8 cellular contexts compared by ENCODE assay signal in the genomic region with DNA sequence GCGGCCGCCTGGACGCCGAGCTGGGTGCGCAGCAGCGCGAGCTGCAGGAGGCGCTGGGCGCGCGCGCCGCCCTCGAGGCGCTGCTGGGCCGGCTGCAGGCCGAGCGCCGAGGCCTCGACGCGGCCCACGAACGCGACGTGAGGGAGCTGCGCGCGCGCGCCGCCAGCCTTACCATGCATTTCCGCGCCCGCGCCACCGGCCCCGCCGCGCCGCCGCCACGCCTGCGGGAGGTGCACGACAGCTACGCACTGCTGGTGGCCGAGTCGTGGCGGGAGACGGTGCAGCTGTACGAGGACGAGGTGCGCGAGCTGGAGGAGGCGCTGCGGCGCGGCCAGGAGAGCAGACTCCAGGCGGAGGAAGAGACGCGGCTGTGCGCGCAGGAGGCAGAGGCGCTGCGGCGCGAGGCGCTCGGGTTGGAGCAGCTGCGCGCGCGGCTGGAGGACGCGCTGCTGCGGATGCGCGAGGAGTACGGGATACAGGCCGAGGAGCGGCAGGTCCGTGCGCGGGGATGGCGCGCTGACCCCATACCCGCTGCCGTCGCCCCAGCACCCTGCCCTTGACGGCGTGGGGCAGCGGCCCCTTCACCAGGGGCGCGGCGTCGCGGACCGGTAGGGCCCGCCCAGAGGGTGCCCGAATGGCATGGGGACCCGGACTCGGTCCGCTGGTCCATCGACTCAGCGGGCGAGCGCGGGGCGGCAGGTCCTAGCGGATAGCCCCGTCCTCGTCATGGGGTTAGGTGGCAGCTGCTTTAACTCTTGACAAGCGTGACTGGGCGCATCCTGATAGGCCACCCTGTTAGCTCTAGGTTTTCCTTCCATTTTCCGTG. TPM values are rescaled to one million over a fixed set of nuclear protein-coding genes. Genes with fewer than 3 reads are reported as not detected.
A peak's percentile ranks its signal among the peaks of the same experiment; 100 is the strongest.
DNase-seq lines count a peak whose midpoint lies in the region; ATAC-seq, FAIRE-seq and TF ChIP-seq lines count a peak whose summit lies in the region.

No MANE protein-coding gene starts in this region.

- no peaks in the 10 kb centered on the region for H3K9me2 ChIP-seq in HCT116 (ENCODE audit: insufficient read depth)

- POLR2A ChIA-PET in HCT116 (lab: Charles Lee) = no interaction called here

- peaks cover 0 to 8% of the 10 kb centered on the region in 2 experiments; a peak in 2 of 4 replicates for H3K4me1 ChIP-seq in HCT116 (ENCODE audit: control insufficient read depth in 1 of 2, insufficient read depth in 2 of 2, low read length in 2 of 2)

- BruUV-seq in HCT116 (replicated peaks; lab: Mats Ljungman, UMichigan) = no TSS peak

- DNase-seq in GM12891 (ENCODE audit: insufficient read length, low spot score) (peak; percentile 53), HCT116 (ENCODE audit: low read depth, low spot score) (no peak), NCI-H1694 treated with DMSO at 0.1 percent for 48 hours (lab: John Stamatoyannopoulos, UW) (peak; percentile 0), glutamatergic neuron (peak; percentile 81), occipital lobe (lab: John Stamatoyannopoulos, UW) (peak; percentile 72)
- peak; percentile 41 for DNase-seq in activated T-helper 2 cell treated with anti-CD3 and anti-CD28 coated beads, Interferon-gamma antibody, Interleukin-2, Interleukin-4, amounts not matched to agents 10 μg/mL and 5 μg/mL and 100 μg/mL, durations not matched to agents 14 hours and 24 hours and 36 hours (ENCODE audit: low spot score)

- H3K79me2 ChIP-seq in HCT116 (ENCODE audit: insufficient read depth, low read length) = no peaks in the 10 kb centered on the region

- TF ChIP-seq POLR2A in GM12891 (IDR thresholded peaks at IDR 0.05; ENCODE audit: low read depth, low read length) = no peak
- TF ChIP-seq POLR2A in HCT116 (IDR thresholded peaks at IDR 0.05; ENCODE audit: borderline replicate concordance, extremely low read depth, insufficient read depth, insufficient read length) = no peak

- no peaks in the 10 kb centered on the region for H3K36me3 Mint-ChIP-seq in activated T-helper 2 cell treated with anti-CD3 and anti-CD28 coated beads, Interferon-gamma antibody, Interleukin-2, Interleukin-4, amounts not matched to agents 10 μg/mL and 5 μg/mL and 100 μg/mL, durations not matched to agents 14 hours and 24 hours and 36 hours (ENCODE audit: low read depth)
- no peaks in the 10 kb centered on the region for H3K36me3 Mint-ChIP-seq in glutamatergic neuron (ENCODE audit: unreplicated experiment)

- no peak overlapping the region for H2AFZ ChIP-seq in HCT116 (ENCODE audit: low read depth, low read length, poor library complexity, severe bottlenecking)

- no peak overlapping the region for H3K27ac Mint-ChIP-seq in activated T-helper 2 cell treated with anti-CD3 and anti-CD28 coated beads, Interferon-gamma antibody, Interleukin-2, Interleukin-4, amounts not matched to agents 10 μg/mL and 5 μg/mL and 100 μg/mL, durations not matched to agents 14 hours and 24 hours and 36 hours
- H3K27ac Mint-ChIP-seq in glutamatergic neuron (ENCODE audit: unreplicated experiment) = no peak overlapping the region

- no peaks in the 10 kb centered on the region for H3K9me3 ChIP-seq in HCT116 (ENCODE audit: control insufficient read depth in 1 of 2, insufficient read depth in 1 of 2, low read depth in 1 of 2, low read length in 2 of 2)

- CTCF ChIA-PET in HCT116 (lab: Charles Lee) = interaction anchor here (0.9 to 1.3 kb wide), 7 partner anchors 17 to 651 kb away, joined by 3 to 7 read pairs (median 4); no protein-coding TSS in a partner anchor

- intact Hi-C loops in HCT116 (cut with micrococcal nuclease) = loop anchor here (10.0 kb wide), 1 partner anchor 649 kb away; no protein-coding TSS in a partner anchor
- intact Hi-C loops in activated T-helper 2 cell treated with anti-CD3 and anti-CD28 coated beads, Interferon-gamma antibody, Interleukin-2, Interleukin-4, amounts not matched to agents 10 μg/mL and 5 μg/mL and 100 μg/mL, durations not matched to agents 14 hours and 24 hours and 36 hours (cut with micrococcal nuclease) = loop anchor here (10.0 kb wide), 1 partner anchor 649 kb away; no protein-coding TSS in a partner anchor

- H4K20me1 ChIP-seq in HCT116 (ENCODE audit: insufficient read depth) = no peaks in the 10 kb centered on the region

- no peak overlapping the region for H3K4me2 ChIP-seq in HCT116 (ENCODE audit: low read length)

- TF ChIP-seq CTCF in HCT116 (IDR thresholded peaks at IDR 0.05 in 2 of 3, conservative IDR thresholded peaks at IDR 0.05 in 1 of 3; ENCODE audit: borderline replicate concordance in 1 of 3, insufficient read depth in 1 of 3, low read depth in 2 of 3, low read length in 2 of 3) = no peak
- no peak for TF ChIP-seq CTCF in glutamatergic neuron (IDR thresholded peaks at IDR 0.05; ENCODE audit: partially characterized antibody, unreplicated experiment)

- H3K27ac ChIP-seq in HCT116 (ENCODE audit: low read depth, low read length) = peak overlapping the region; percentile 44; the same call in 1 of the 2 replicates

- peak; percentile 73 for FAIRE-seq in GM12891 (lab: Jason Lieb, UNC)

- no peaks in the 10 kb centered on the region for H3K36me3 ChIP-seq in HCT116 (ENCODE audit: control insufficient read depth in 1 of 2, insufficient read depth in 2 of 2, low read length in 2 of 2)

- RAD21 ChIA-PET in HCT116 (lab: Charles Lee; ENCODE audit: low non-redundant PET in 1 of 2, low total read pairs in 2 of 2, uncharacterized antibody in 2 of 2, unreplicated experiment in 2 of 2) = interaction anchor here in 1 of 2 experiments (0.9 kb wide), 1 partner anchor 104 kb away, joined by 3 read pairs; no protein-coding TSS in a partner anchor

- H3K4me1 Mint-ChIP-seq in activated T-helper 2 cell treated with anti-CD3 and anti-CD28 coated beads, Interferon-gamma antibody, Interleukin-2, Interleukin-4, amounts not matched to agents 10 μg/mL and 5 μg/mL and 100 μg/mL, durations not matched to agents 14 hours and 24 hours and 36 hours (ENCODE audit: low read depth) = peaks cover 12% of the 10 kb centered on the region
- peaks cover 7% of the 10 kb centered on the region for H3K4me1 Mint-ChIP-seq in glutamatergic neuron (ENCODE audit: low read depth, unreplicated experiment)

- H3K9me3 Mint-ChIP-seq in activated T-helper 2 cell treated with anti-CD3 and anti-CD28 coated beads, Interferon-gamma antibody, Interleukin-2, Interleukin-4, amounts not matched to agents 10 μg/mL and 5 μg/mL and 100 μg/mL, durations not matched to agents 14 hours and 24 hours and 36 hours = no peaks in the 10 kb centered on the region
- no peaks in the 10 kb centered on the region for H3K9me3 Mint-ChIP-seq in glutamatergic neuron (ENCODE audit: unreplicated experiment)

- H3K4me3 Mint-ChIP-seq in activated T-helper 2 cell treated with anti-CD3 and anti-CD28 coated beads, Interferon-gamma antibody, Interleukin-2, Interleukin-4, amounts not matched to agents 10 μg/mL and 5 μg/mL and 100 μg/mL, durations not matched to agents 14 hours and 24 hours and 36 hours (ENCODE audit: low read depth) = peak overlapping the region; percentile 47
- peak overlapping the region; percentile 85 for H3K4me3 Mint-ChIP-seq in glutamatergic neuron (ENCODE audit: unreplicated experiment)

- no peak for ATAC-seq in HCT116
- ATAC-seq in GM18873 (IDR thresholded peaks at IDR 0.05; ENCODE audit: low FRiP score, unreplicated experiment) = no peak
- ATAC-seq in GM18502 (IDR thresholded peaks at IDR 0.05; ENCODE audit: poor library complexity, unreplicated experiment) = no peak

- no peak overlapping the region for H3K9ac ChIP-seq in HCT116 (ENCODE audit: low read length)

- H3K27me3 Mint-ChIP-seq in activated T-helper 2 cell treated with anti-CD3 and anti-CD28 coated beads, Interferon-gamma antibody, Interleukin-2, Interleukin-4, amounts not matched to agents 10 μg/mL and 5 μg/mL and 100 μg/mL, durations not matched to agents 14 hours and 24 hours and 36 hours (ENCODE audit: low read depth) = peaks cover 51% of the 10 kb centered on the region
- peaks cover 10% of the 10 kb centered on the region for H3K27me3 Mint-ChIP-seq in glutamatergic neuron (ENCODE audit: unreplicated experiment)

- H3K27me3 ChIP-seq in HCT116 (ENCODE audit: insufficient read depth, low read length) = no peaks in the 10 kb centered on the region

- no peak for TF ChIP-seq RAD21 in HCT116 (IDR thresholded peaks at IDR 0.05; ENCODE audit: low read depth)

- H3K4me3 ChIP-seq in HCT116 (replicated peaks in 1 of 2; ENCODE audit: low read depth in 1 of 2, low read length in 2 of 2) = no peak overlapping the region

TF ChIP-seq in GM12891, 5 proteins besides CTCF, POLR2A, EP300 and RAD21:
- TF ChIP-seq PAX5 (IDR thresholded peaks at IDR 0.05; ENCODE audit: insufficient read depth, low read length, severe bottlenecking) (no peak), TAF1 (IDR thresholded peaks at IDR 0.05; ENCODE audit: low read depth, low read length) (no peak), POLR2AphosphoS5 (IDR thresholded peaks at IDR 0.05; ENCODE audit: low read depth, low read length) (no peak), SPI1 (IDR thresholded peaks at IDR 0.05; ENCODE audit: low read depth, low read length) (no peak), POU2F2 (IDR thresholded peaks at IDR 0.05; ENCODE audit: low read depth, low read length) (no peak)

TF ChIP-seq in HCT116, 20 proteins besides CTCF, POLR2A, EP300 and RAD21:
- TF ChIP-seq TCF7L2 (IDR thresholded peaks at IDR 0.05; ENCODE audit: borderline replicate concordance, extremely low read depth, insufficient read depth, insufficient read length) (no peak), FOSL1 (IDR thresholded peaks at IDR 0.05; ENCODE audit: low read depth) (no peak), SP1 (IDR thresholded peaks at IDR 0.05; ENCODE audit: low read depth) (no peak)

RNA-seq across cellular contexts. Expression of a gene that starts 0.8 kb away (rescaled TPM):
- 0.44 TPM for polyA plus RNA-seq in GM12891 (2012; ENCODE audit: low read depth, missing spikeins)
- total RNA-seq in HCT116 (2021; ENCODE audit: unreplicated experiment) = 3.3 TPM
- 2.4 and 2.9 TPM in 2 replicates for polyA plus RNA-seq in HCT116 (2012)
- 0.46 and 0.55 TPM in 2 replicates for total RNA-seq in activated T-helper 2 cell treated with anti-CD3 and anti-CD28 coated beads, Interferon-gamma antibody, Interleukin-2, Interleukin-4, amounts not matched to agents 10 μg/mL and 5 μg/mL and 100 μg/mL, durations not matched to agents 14 hours and 24 hours and 36 hours
- 4.8 TPM for total RNA-seq in glutamatergic neuron (ENCODE audit: unreplicated experiment)
- 6.6 TPM for total RNA-seq in occipital lobe
